12 cellular contexts compared by ENCODE assay signal in genomic region chr5:132364319-132364718, GRCh38. TPM values are rescaled to one million over a fixed set of nuclear protein-coding genes. Genes with fewer than 3 reads are reported as not detected.
DNase-seq lines count a peak whose midpoint lies in the region; ATAC-seq, FAIRE-seq and TF ChIP-seq lines count a peak whose summit lies in the region.
"Had no signal": no experiment of that assay in that cellular context is flagged by ENCODE, and none has a peak within 500 bp of the region (broad histone marks: within the 10 kb centered on the region; RNA-seq: fewer than 3 reads in every experiment).

No MANE protein-coding gene starts in this region.

- TF ChIP-seq RAD21 in liver (IDR thresholded peaks at IDR 0.05), result peak; percentile 43 to 51

- H3K9ac ChIP-seq in liver (ENCODE audit: low read depth in 1 of 2, low read length in 2 of 2), result no peak overlapping the region

- peaks cover 0 to 9% (median 2%) of the 10 kb centered on the region in 4 donors for H3K36me3 ChIP-seq in liver (ENCODE audit: control insufficient read depth in 4 of 4, insufficient read depth in 3 of 4, low read depth in 1 of 4, low read length in 3 of 4)

- H3K9me3 ChIP-seq in liver (ENCODE audit: control insufficient read depth in 4 of 4, low read length in 3 of 4), result no peaks in the 10 kb centered on the region

- intact Hi-C loops in activated CD8-positive, alpha-beta T cell treated with anti-CD3 and anti-CD28 coated beads for 36 hours (cut with micrococcal nuclease), result no loop called here

- DNase-seq in NCI-H2196 (lab: John Stamatoyannopoulos, UW; ENCODE audit: unreplicated experiment) (peak; percentile 22), NCI-H2196 treated with DMSO at 0.1 percent for 48 hours (lab: John Stamatoyannopoulos, UW; ENCODE audit: unreplicated experiment) (no peak), choroid plexus epithelial cell (ENCODE audit: low read depth) (peak; percentile 81), urothelium cell line (ENCODE audit: low spot score) (no peak)
- no peak for DNase-seq in activated CD8-positive, alpha-beta T cell treated with anti-CD3 and anti-CD28 coated beads for 36 hours
- DNase-seq in activated T-cell treated with anti-CD3 and anti-CD28 coated beads, Interleukin-2, amount 50 U/mL, for 24 hours, result no peak
- DNase-seq in activated CD4-positive, alpha-beta T cell treated with anti-CD3 and anti-CD28 coated beads, Interleukin-2, amount 50 U/mL, for 4 hours, result no peak
- DNase-seq: 8988T; activated naive CD8-positive, alpha-beta T cell treated with anti-CD3 and anti-CD28 coated beads, Interleukin-2, amount 10 ng/mL, durations not matched to agents 7 days and 5 days; NCI-H1092 treated with DMSO at 0.1 percent for 48 hours had no signal

- no peak for ATAC-seq in activated CD8-positive, alpha-beta T cell treated with anti-CD3 and anti-CD28 coated beads for 36 hours
- ATAC-seq: Panc1 had no signal

- WGBS in liver, result 23% methylated on average over 1 of the region's 1 CpG

- H3K27me3 ChIP-seq in liver (ENCODE audit: control insufficient read depth in 4 of 4, insufficient read depth in 4 of 4, low read length in 3 of 4), result no peaks in the 10 kb centered on the region

- peak overlapping the region; percentile 60 to 75 for H3K27ac ChIP-seq in liver (ENCODE audit: low read depth in 1 of 2, low read length in 2 of 2)

- TF ChIP-seq CTCF in choroid plexus epithelial cell (conservative IDR thresholded peaks at IDR 0.05; ENCODE audit: low read depth, low read length) (no peak), liver (IDR thresholded peaks at IDR 0.05; ENCODE audit: low read depth, low read length, missing input control) (no peak)
- TF ChIP-seq CTCF in activated CD8-positive, alpha-beta T cell treated with anti-CD3 and anti-CD28 coated beads for 36 hours (IDR thresholded peaks at IDR 0.05), result no peak

- H3K4me3 Mint-ChIP-seq in activated CD8-positive, alpha-beta T cell treated with anti-CD3 and anti-CD28 coated beads for 36 hours, result no peak overlapping the region
- no peak overlapping the region for H3K4me3 Mint-ChIP-seq in activated T-cell treated with anti-CD3 and anti-CD28 coated beads, Interleukin-2, amount 50 U/mL, for 24 hours
- H3K4me3 Mint-ChIP-seq: activated naive CD8-positive, alpha-beta T cell treated with anti-CD3 and anti-CD28 coated beads, Interleukin-2, amount 10 ng/mL, durations not matched to agents 7 days and 5 days had no signal

- CTCF ChIA-PET in activated CD8-positive, alpha-beta T cell treated with anti-CD3 and anti-CD28 coated beads for 36 hours (lab: Charles Lee), result no interaction called here

- no peaks in the 10 kb centered on the region for H3K9me3 Mint-ChIP-seq in activated CD8-positive, alpha-beta T cell treated with anti-CD3 and anti-CD28 coated beads for 36 hours
- H3K9me3 Mint-ChIP-seq in activated T-cell treated with anti-CD3 and anti-CD28 coated beads, Interleukin-2, amount 50 U/mL, for 24 hours, result no peaks in the 10 kb centered on the region
- H3K9me3 Mint-ChIP-seq: activated naive CD8-positive, alpha-beta T cell treated with anti-CD3 and anti-CD28 coated beads, Interleukin-2, amount 10 ng/mL, durations not matched to agents 7 days and 5 days had no signal

- H3K36me3 Mint-ChIP-seq in activated CD8-positive, alpha-beta T cell treated with anti-CD3 and anti-CD28 coated beads for 36 hours (ENCODE audit: low read depth), result peaks cover 6% of the 10 kb centered on the region
- peaks cover 4% of the 10 kb centered on the region for H3K36me3 Mint-ChIP-seq in activated T-cell treated with anti-CD3 and anti-CD28 coated beads, Interleukin-2, amount 50 U/mL, for 24 hours (ENCODE audit: low read depth)

- H3K4me1 ChIP-seq in liver (ENCODE audit: control insufficient read depth in 4 of 4, insufficient read depth in 4 of 4, low read length in 3 of 4), result peaks cover 0 to 19% (median 16%) of the 10 kb centered on the region in 4 donors

- no peak overlapping the region for H3K4me3 ChIP-seq in choroid plexus epithelial cell (ENCODE audit: low read depth, low read length)
- H3K4me3 ChIP-seq in liver (ENCODE audit: low read depth in 1 of 3, low read length in 3 of 3), result no peak overlapping the region

- peak; percentile 40 for FAIRE-seq in urothelium cell line (lab: Jason Lieb, UNC)

- H3K27ac Mint-ChIP-seq in activated CD8-positive, alpha-beta T cell treated with anti-CD3 and anti-CD28 coated beads for 36 hours, result no peak overlapping the region
- no peak overlapping the region for H3K27ac Mint-ChIP-seq in activated T-cell treated with anti-CD3 and anti-CD28 coated beads, Interleukin-2, amount 50 U/mL, for 24 hours
- H3K27ac Mint-ChIP-seq: activated naive CD8-positive, alpha-beta T cell treated with anti-CD3 and anti-CD28 coated beads, Interleukin-2, amount 10 ng/mL, durations not matched to agents 7 days and 5 days had no signal

- H3K4me1 Mint-ChIP-seq in activated CD8-positive, alpha-beta T cell treated with anti-CD3 and anti-CD28 coated beads for 36 hours (ENCODE audit: low read depth), result peaks cover 5% of the 10 kb centered on the region
- peaks cover 6% of the 10 kb centered on the region for H3K4me1 Mint-ChIP-seq in activated T-cell treated with anti-CD3 and anti-CD28 coated beads, Interleukin-2, amount 50 U/mL, for 24 hours (ENCODE audit: low read depth)

- POLR2A ChIA-PET in activated CD8-positive, alpha-beta T cell treated with anti-CD3 and anti-CD28 coated beads for 36 hours (lab: Charles Lee), result no interaction called here

- H3K27me3 Mint-ChIP-seq in activated CD8-positive, alpha-beta T cell treated with anti-CD3 and anti-CD28 coated beads for 36 hours, result no peaks in the 10 kb centered on the region
- no peaks in the 10 kb centered on the region for H3K27me3 Mint-ChIP-seq in activated T-cell treated with anti-CD3 and anti-CD28 coated beads, Interleukin-2, amount 50 U/mL, for 24 hours
- H3K27me3 Mint-ChIP-seq: activated naive CD8-positive, alpha-beta T cell treated with anti-CD3 and anti-CD28 coated beads, Interleukin-2, amount 10 ng/mL, durations not matched to agents 7 days and 5 days had no signal

TF ChIP-seq in liver, 16 proteins besides CTCF, POLR2A, EP300 and RAD21 (continues in another document):
- TF ChIP-seq TAF1 (conservative IDR thresholded peaks at IDR 0.05) (no peak), GABPA (IDR thresholded peaks at IDR 0.05 in 1 of 2, conservative IDR thresholded peaks at IDR 0.05 in 1 of 2) (peak in 1 of 2 donors; percentile 14), FOXA1 (IDR thresholded peaks at IDR 0.05) (peak; percentile 69), YY1 (IDR thresholded peaks at IDR 0.05) (peak; percentile 66), NR2F2 (IDR thresholded peaks at IDR 0.05) (no peak), HNF4G (IDR thresholded peaks at IDR 0.05) (no peak), FOXA2 (IDR thresholded peaks at IDR 0.05) (peak; percentile 48), RXRA (IDR thresholded peaks at IDR 0.05) (peak; percentile 64 to 87), JUND (IDR thresholded peaks at IDR 0.05) (peak; percentile 67 to 89), HNF4A (conservative IDR thresholded peaks at IDR 0.05) (peak; percentile 63 to 76), SP1 (IDR thresholded peaks at IDR 0.05) (peak; percentile 68), EGR1 (IDR thresholded peaks at IDR 0.05; ENCODE audit: low read depth in 2 of 2) (peak in 1 of 2 donors; percentile 65), ATF3 (IDR thresholded peaks at IDR 0.05) (peak; percentile 99)
- TF ChIP-seq, protein P1, sequence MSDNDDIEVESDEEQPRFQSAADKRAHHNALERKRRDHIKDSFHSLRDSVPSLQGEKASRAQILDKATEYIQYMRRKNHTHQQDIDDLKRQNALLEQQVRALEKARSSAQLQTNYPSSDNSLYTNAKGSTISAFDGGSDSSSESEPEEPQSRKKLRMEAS (IDR thresholded peaks at IDR 0.05), result peak; percentile 68
- TF ChIP-seq, protein P2, sequence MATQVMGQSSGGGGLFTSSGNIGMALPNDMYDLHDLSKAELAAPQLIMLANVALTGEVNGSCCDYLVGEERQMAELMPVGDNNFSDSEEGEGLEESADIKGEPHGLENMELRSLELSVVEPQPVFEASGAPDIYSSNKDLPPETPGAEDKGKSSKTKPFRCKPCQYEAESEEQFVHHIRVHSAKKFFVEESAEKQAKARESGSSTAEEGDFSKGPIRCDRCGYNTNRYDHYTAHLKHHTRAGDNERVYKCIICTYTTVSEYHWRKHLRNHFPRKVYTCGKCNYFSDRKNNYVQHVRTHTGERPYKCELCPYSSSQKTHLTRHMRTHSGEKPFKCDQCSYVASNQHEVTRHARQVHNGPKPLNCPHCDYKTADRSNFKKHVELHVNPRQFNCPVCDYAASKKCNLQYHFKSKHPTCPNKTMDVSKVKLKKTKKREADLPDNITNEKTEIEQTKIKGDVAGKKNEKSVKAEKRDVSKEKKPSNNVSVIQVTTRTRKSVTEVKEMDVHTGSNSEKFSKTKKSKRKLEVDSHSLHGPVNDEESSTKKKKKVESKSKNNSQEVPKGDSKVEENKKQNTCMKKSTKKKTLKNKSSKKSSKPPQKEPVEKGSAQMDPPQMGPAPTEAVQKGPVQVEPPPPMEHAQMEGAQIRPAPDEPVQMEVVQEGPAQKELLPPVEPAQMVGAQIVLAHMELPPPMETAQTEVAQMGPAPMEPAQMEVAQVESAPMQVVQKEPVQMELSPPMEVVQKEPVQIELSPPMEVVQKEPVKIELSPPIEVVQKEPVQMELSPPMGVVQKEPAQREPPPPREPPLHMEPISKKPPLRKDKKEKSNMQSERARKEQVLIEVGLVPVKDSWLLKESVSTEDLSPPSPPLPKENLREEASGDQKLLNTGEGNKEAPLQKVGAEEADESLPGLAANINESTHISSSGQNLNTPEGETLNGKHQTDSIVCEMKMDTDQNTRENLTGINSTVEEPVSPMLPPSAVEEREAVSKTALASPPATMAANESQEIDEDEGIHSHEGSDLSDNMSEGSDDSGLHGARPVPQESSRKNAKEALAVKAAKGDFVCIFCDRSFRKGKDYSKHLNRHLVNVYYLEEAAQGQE (IDR thresholded peaks at IDR 0.05), result no peak

RNA-seq across cellular contexts. Expression of gene SLC22A5, which starts 5.2 kb away (rescaled TPM):
- 10 to 100 TPM; 12.4 to 12.7 TPM for total RNA-seq in liver
- 1 to 10 TPM; 3.4 to 4.5 TPM for polyA plus RNA-seq in liver
- 1 to 10 TPM; 4.0 to 4.1 TPM for total RNA-seq in activated CD8-positive, alpha-beta T cell treated with anti-CD3 and anti-CD28 coated beads for 36 hours

Comparison
In these comparisons a context has a peak if more than half of its experiments do, and no peak if none do; other contexts are left out.
1. DNase-seq: peak in NCI-H2196 (single experiment) and choroid plexus epithelial cell (single experiment); none in NCI-H2196 treated with DMSO at 0.1 percent for 48 hours (single experiment), urothelium cell line (single experiment), activated CD8-positive, alpha-beta T cell treated with anti-CD3 and anti-CD28 coated beads for 36 hours (single experiment), activated T-cell treated with anti-CD3 and anti-CD28 coated beads, Interleukin-2, amount 50 U/mL, for 24 hours (single experiment) and activated CD4-positive, alpha-beta T cell treated with anti-CD3 and anti-CD28 coated beads, Interleukin-2, amount 50 U/mL, for 4 hours (0 of 2).